ENCODE assay signal across 1 cellular context in genomic region chr17:44221862-44222111, GRCh38.
TF ChIP-seq lines count a peak whose summit lies in the region.

No MANE protein-coding gene starts in this region.

TF ChIP-seq in HepG2, 621 proteins besides CTCF, POLR2A, EP300 and RAD21 (continued from another document):
- peak in 1 of 2 experiments; percentile 44; a peak in 1 of 4 replicates for TF ChIP-seq HMGXB4 (CRISPR knock-in tag; IDR thresholded peaks at IDR 0.05; ENCODE audit: borderline replicate concordance in 1 of 2, low read depth in 1 of 2)
- TF ChIP-seq IRF2 (CRISPR knock-in tag; IDR thresholded peaks at IDR 0.05), result no peak
- no peak for TF ChIP-seq SMARCC2 (IDR thresholded peaks at IDR 0.05)
- TF ChIP-seq MTF1 (CRISPR knock-in tag; IDR thresholded peaks at IDR 0.05), result peak; percentile 21; the same call in 1 of the 2 replicates
- TF ChIP-seq ZNF563 (CRISPR knock-in tag; IDR thresholded peaks at IDR 0.05), result 0 out of 2 replicates have a peak, but pooled peaks have one; percentile 2
